9 cellular contexts compared by ENCODE assay signal in genomic region chr2:143140864-143141637, GRCh38. TPM values are rescaled to one million over a fixed set of nuclear protein-coding genes. Genes with fewer than 3 reads are reported as not detected.
DNase-seq lines count a peak whose midpoint lies in the region; ATAC-seq and TF ChIP-seq lines count a peak whose summit lies in the region.
"Had no signal": no experiment of that assay in that cellular context is flagged by ENCODE, and none has a peak within 500 bp of the region (broad histone marks: within the 10 kb centered on the region; RNA-seq: fewer than 3 reads in every experiment).

No MANE protein-coding gene starts in this region.

- no peaks in the 10 kb centered on the region for H3K27me3 ChIP-seq in testis

- H3K36me3 Mint-ChIP-seq in activated B cell treated with CpG ODN at 0.5 μM for 24 hours (ENCODE audit: low read depth), result peaks cover 29% of the 10 kb centered on the region

- POLR2A ChIA-PET in activated B cell treated with CpG ODN at 0.5 μM for 24 hours (lab: Charles Lee), result interaction anchor here (0.8 to 5.5 kb wide), 5 partner anchors 9 to 20 kb away, joined by 4 to 66 read pairs (median 7); partner anchors contain the start of gene ARHGAP15

- TF ChIP-seq CTCF in activated B cell treated with CpG ODN at 0.5 μM for 24 hours (IDR thresholded peaks at IDR 0.05) (no peak), testis (IDR thresholded peaks at IDR 0.05) (no peak)

- H3K4me3 ChIP-seq in GM08714 (ENCODE audit: low read length) (peak overlapping the region; percentile 34), testis (no peak overlapping the region)

- peaks cover 92% of the 10 kb centered on the region for H3K4me1 Mint-ChIP-seq in activated B cell treated with CpG ODN at 0.5 μM for 24 hours

- H3K27ac ChIP-seq in testis, result no peak overlapping the region

- DNase-seq in activated B cell treated with CpG ODN at 0.5 μM for 24 hours (no peak), NCI-H2081 treated with DMSO at 0.1 percent for 48 hours (lab: John Stamatoyannopoulos, UW) (no peak), testis (no peak), HUDEP-2 (lab: John Stamatoyannopoulos, UW; ENCODE audit: unreplicated experiment in 76 of 76) (no peak), NCI-H2029 (lab: John Stamatoyannopoulos, UW) (no peak)

- H3K9me3 ChIP-seq in testis, result no peaks in the 10 kb centered on the region

- peak overlapping the region; percentile 89 for H3K27ac Mint-ChIP-seq in activated B cell treated with CpG ODN at 0.5 μM for 24 hours

- intact Hi-C loops in activated B cell treated with CpG ODN at 0.5 μM for 24 hours (cut with micrococcal nuclease) (loop anchor here (1.0 to 2.0 kb wide), 4 partner anchors 9 to 17 kb away; partner anchors contain the start of gene ARHGAP15), testis (cut with DNase I; ENCODE audit: low total_unique reads) (no loop called here)

- CTCF ChIA-PET in activated B cell treated with CpG ODN at 0.5 μM for 24 hours (lab: Charles Lee), result interaction anchor here (1.3 to 2.3 kb wide), 8 partner anchors 9 to 119 kb away, joined by 3 to 10 read pairs (median 6); partner anchors contain the start of gene ARHGAP15

- H3K4me3 Mint-ChIP-seq in activated B cell treated with CpG ODN at 0.5 μM for 24 hours, result peak overlapping the region; percentile 56

- no peaks in the 10 kb centered on the region for H3K27me3 Mint-ChIP-seq in activated B cell treated with CpG ODN at 0.5 μM for 24 hours

- H3K4me1 ChIP-seq in testis, result no peaks in the 10 kb centered on the region

- H3K36me3 ChIP-seq in testis (ENCODE audit: low read depth, missing control alignments), result no peaks in the 10 kb centered on the region

- no peak for TF ChIP-seq POLR2A in testis (IDR thresholded peaks at IDR 0.05)

- WGBS in testis, 2 donors, result 73 to 77% methylated on average over 1 of the region's 1 CpG

- ATAC-seq in GM19463 (IDR thresholded peaks at IDR 0.05; ENCODE audit: unreplicated experiment) (peak; percentile 82), HG03280 (IDR thresholded peaks at IDR 0.05; ENCODE audit: unreplicated experiment) (peak; percentile 67), activated B cell treated with CpG ODN at 0.5 μM for 24 hours (ENCODE audit: low read depth) (peak; percentile 91)

- H3K9me3 Mint-ChIP-seq in activated B cell treated with CpG ODN at 0.5 μM for 24 hours, result no peaks in the 10 kb centered on the region

RNA-seq across cellular contexts. Expression of gene ARHGAP15, which starts 11.8 kb away (rescaled TPM):
- 101 and 112 TPM in 2 replicates for total RNA-seq in activated B cell treated with CpG ODN at 0.5 μM for 24 hours
- total RNA-seq in testis, result 1 to 10 TPM; 2.2 to 7.7 TPM
- polyA plus RNA-seq in testis (ENCODE audit: insufficient read depth, low read depth, low replicate concordance), result 15.0 TPM
- total RNA-seq: lung microvascular endothelial cell had no signal

Comparison
In these comparisons a context has a peak if more than half of its experiments do, and no peak if none do; other contexts are left out.
1. RNA of gene ARHGAP15, which starts 11.8 kb away (total RNA-seq): 101 to 112 TPM in activated B cell treated with CpG ODN at 0.5 μM for 24 hours; 2.2 to 7.7 TPM in testis; every median in the first group is over 10 times any median in the second.
2. Peak in every context shown above with its lines, with median percentiles within 50 percentile points of each other: ATAC-seq.